In genomic region chr14:103392572-103392971, GRCh38 we compare ENCODE assay signal across 18 cellular contexts. TPM values are rescaled to one million over a fixed set of nuclear protein-coding genes. Genes with fewer than 3 reads are reported as not detected.
DNase-seq lines count a peak whose midpoint lies in the region; ATAC-seq and TF ChIP-seq lines count a peak whose summit lies in the region.
"Had no signal": no experiment of that assay in that cellular context is flagged by ENCODE, and none has a peak within 500 bp of the region (broad histone marks: within the 10 kb centered on the region; RNA-seq: fewer than 3 reads in every experiment).

No MANE protein-coding gene starts in this region.

- ATAC-seq in body of pancreas (no peak), psoas muscle (no peak), HG02678 (IDR thresholded peaks at IDR 0.05; ENCODE audit: unreplicated experiment) (no peak)
- ATAC-seq: A549 had no signal

- H3K9me3 ChIP-seq in left ventricle myocardium inferior (replicated peaks) (no peaks in the 10 kb centered on the region), body of pancreas (no peaks in the 10 kb centered on the region), psoas muscle (no peaks in the 10 kb centered on the region), esophagus muscularis mucosa (no peaks in the 10 kb centered on the region)
- H3K9me3 ChIP-seq: A549, SJCRH30 had no signal

- DNase-seq in left ventricle myocardium inferior (no peak), cardiac septum (ENCODE audit: low spot score) (no peak), body of pancreas (no peak), psoas muscle (no peak), esophagus muscularis mucosa (ENCODE audit: extremely low spot score) (no peak), GM20000 (ENCODE audit: low spot score) (no peak)
- DNase-seq: C1 segment of cervical spinal cord, GF-D8, H9, MV-4-11, NCI-H1417, NCI-H1930, NCI-H69, OCI-M1, RPMI8226, SJCRH30 had no signal

- H3K4me3 ChIP-seq in left ventricle myocardium inferior, result peak overlapping the region; percentile 46
- H3K4me3 ChIP-seq in body of pancreas, result no peak overlapping the region
- no peak overlapping the region for H3K4me3 ChIP-seq in psoas muscle
- no peak overlapping the region for H3K4me3 ChIP-seq in esophagus muscularis mucosa
- H3K4me3 ChIP-seq: A549, SJCRH30 had no signal

- 97 to 100% methylated on average over 8 of the region's 8 CpGs for WGBS in body of pancreas, 2 donors
- 90 to 97% (median 92%) methylated on average over 8 of the region's 8 CpGs for WGBS in psoas muscle, 3 donors
- 91% methylated on average over 8 of the region's 8 CpGs for WGBS in esophagus muscularis mucosa

- intact Hi-C loops in left ventricle myocardium inferior (cut with micrococcal nuclease) (loop anchor here (10.0 kb wide), 1 partner anchor 52 kb away; no protein-coding TSS in a partner anchor), cardiac septum (cut with DNase I) (no loop called here), body of pancreas (cut with DNase I) (no loop called here), psoas muscle (cut with DNase I) (loop anchor here in 1 of 2 donors (5.0 kb wide), 1 partner anchor 50 kb away; no protein-coding TSS in a partner anchor), esophagus muscularis mucosa (cut with DNase I) (no loop called here)

- no peak for TF ChIP-seq CTCF in left ventricle myocardium inferior (IDR thresholded peaks at IDR 0.05; ENCODE audit: borderline replicate concordance)
- TF ChIP-seq CTCF in body of pancreas (IDR thresholded peaks at IDR 0.05), result no peak
- no peak for TF ChIP-seq CTCF in psoas muscle (IDR thresholded peaks at IDR 0.05)
- no peak for TF ChIP-seq CTCF in esophagus muscularis mucosa (IDR thresholded peaks at IDR 0.05)
- no peak for TF ChIP-seq CTCF in GM20000 (IDR thresholded peaks at IDR 0.05; ENCODE audit: extremely low read depth, missing control alignments)

- H3K27me3 ChIP-seq in left ventricle myocardium inferior (ENCODE audit: low read depth) (no peaks in the 10 kb centered on the region), body of pancreas (no peaks in the 10 kb centered on the region), psoas muscle (ENCODE audit: insufficient read depth in 3 of 3, low read length in 2 of 3) (no peaks in the 10 kb centered on the region), esophagus muscularis mucosa (no peaks in the 10 kb centered on the region)
- H3K27me3 ChIP-seq: SJCRH30 had no signal

- TF ChIP-seq EP300 in esophagus muscularis mucosa (IDR thresholded peaks at IDR 0.05), result no peak

- H3K36me3 ChIP-seq in left ventricle myocardium inferior (no peaks in the 10 kb centered on the region), body of pancreas (replicated peaks in 1 of 2; ENCODE audit: insufficient read depth in 1 of 2, low read depth in 2 of 2) (no peaks in the 10 kb centered on the region), psoas muscle (ENCODE audit: insufficient read depth in 1 of 2, low read depth in 1 of 2) (no peaks in the 10 kb centered on the region), esophagus muscularis mucosa (no peaks in the 10 kb centered on the region)
- H3K36me3 ChIP-seq: SJCRH30 had no signal

- H3K4me1 ChIP-seq in left ventricle myocardium inferior (peaks cover 97% of the 10 kb centered on the region), body of pancreas (peaks cover 88% of the 10 kb centered on the region), psoas muscle (peaks cover 68% of the 10 kb centered on the region), esophagus muscularis mucosa (peaks cover 76 to 98% (median 93%) of the 10 kb centered on the region in 4 donors)
- H3K4me1 ChIP-seq: SJCRH30 had no signal

- peak overlapping the region; percentile 87 for H3K27ac ChIP-seq in left ventricle myocardium inferior (replicated peaks)
- peak overlapping the region in 3 of 4 donors; percentile 33 to 63 (median 38) for H3K27ac ChIP-seq in body of pancreas
- H3K27ac ChIP-seq in psoas muscle, result peak overlapping the region; percentile 75
- H3K27ac ChIP-seq in esophagus muscularis mucosa (replicated peaks in 1 of 4), result no peak overlapping the region
- H3K27ac ChIP-seq: A549, SJCRH30 had no signal

- TF ChIP-seq POLR2A in body of pancreas (IDR thresholded peaks at IDR 0.05) (no peak), esophagus muscularis mucosa (IDR thresholded peaks at IDR 0.05; ENCODE audit: low read depth) (no peak)

RNA-seq across cellular contexts. Expression of gene MARK3, which starts 7.4 kb away (rescaled TPM):
- total RNA-seq in left ventricle myocardium inferior (103 TPM), cardiac septum (69.4 TPM), body of pancreas (100 to 1,000 TPM in 1 of 2 donors, 10 to 100 TPM in 1; 87.2 to 147 TPM), psoas muscle (10 to 100 TPM; 56.0 to 75.9 (median 66.7) TPM), esophagus muscularis mucosa (10 to 100 TPM; 57.4 to 78.1 (median 68.1) TPM)
- polyA plus RNA-seq in psoas muscle, result 10 to 100 TPM; 46.1 to 89.2 (median 53.5) TPM

RNA-seq across cellular contexts. Expression of gene EIF5, which starts 58.5 kb away (rescaled TPM):
- 260 TPM for total RNA-seq in left ventricle myocardium inferior
- total RNA-seq in cardiac septum, result 222 TPM
- total RNA-seq in body of pancreas, result 100 to 1,000 TPM in 1 of 2 donors, 10 to 100 TPM in 1; 85.6 to 234 TPM
- 100 to 1,000 TPM; 222 to 535 (median 414) TPM for total RNA-seq in psoas muscle
- 100 to 1,000 TPM; 163 to 381 (median 354) TPM for polyA plus RNA-seq in psoas muscle
- 100 to 1,000 TPM; 118 to 237 (median 159) TPM for total RNA-seq in esophagus muscularis mucosa

Comparison
In these comparisons a context has a peak if more than half of its experiments do, and no peak if none do; other contexts are left out.
1. H3K27ac ChIP-seq: peak in left ventricle myocardium inferior (single experiment), body of pancreas (3 of 4) and psoas muscle (single experiment); none in esophagus muscularis mucosa (0 of 4).